ENCODE assay signal across 18 cellular contexts in the genomic region with DNA sequence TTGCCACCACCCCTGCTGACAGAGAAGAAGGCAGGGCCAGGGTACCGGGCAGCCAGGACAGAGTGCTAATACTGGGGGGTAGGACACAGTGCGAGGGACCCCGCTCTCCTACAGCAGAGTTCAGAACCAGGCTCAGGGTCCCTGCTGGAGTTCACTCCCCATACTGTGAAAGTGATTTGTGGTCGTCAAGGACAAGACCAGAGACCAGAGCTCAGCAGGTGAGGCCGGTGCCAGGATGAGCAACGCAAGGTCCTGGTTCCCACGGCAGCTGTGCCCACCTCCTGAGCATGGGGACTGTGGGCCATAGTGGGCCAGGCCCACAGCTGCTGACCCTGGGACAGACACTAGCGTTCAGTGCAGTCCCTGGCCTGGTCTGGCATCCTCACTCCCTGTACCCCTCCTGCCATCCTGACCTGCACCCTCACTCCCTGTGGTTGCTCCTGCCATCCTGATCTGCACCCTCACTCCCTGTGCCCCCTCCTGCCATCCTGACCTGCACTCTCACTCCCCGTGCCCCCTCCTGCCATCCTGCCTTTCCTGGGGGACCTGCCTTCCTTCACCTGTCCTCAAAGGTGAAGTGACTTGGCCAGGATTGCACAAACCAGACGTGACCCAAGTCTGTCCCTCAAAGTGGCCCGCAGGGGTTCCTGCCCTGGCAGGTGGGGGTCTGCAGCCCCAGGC. TPM values are rescaled to one million over a fixed set of nuclear protein-coding genes. Genes with fewer than 3 reads are reported as not detected.
A peak's percentile ranks its signal among the peaks of the same experiment; 100 is the strongest.
DNase-seq lines count a peak whose midpoint lies in the region; ATAC-seq, FAIRE-seq and TF ChIP-seq lines count a peak whose summit lies in the region.
"Had no signal": no experiment of that assay in that cellular context is flagged by ENCODE, and none has a peak within 500 bp of the region (broad histone marks: within the 10 kb centered on the region; RNA-seq: fewer than 3 reads in every experiment).

No MANE protein-coding gene starts in this region.

- POLR2A ChIA-PET in activated CD8-positive, alpha-beta T cell treated with anti-CD3 and anti-CD28 coated beads, Interleukin-2, amount 10 ng/mL, durations not matched to agents 7 days and 5 days (lab: Charles Lee), result interaction anchor here (0.9 kb wide), 1 partner anchor 75 kb away, joined by 3 read pairs; no protein-coding TSS in a partner anchor
- POLR2A ChIA-PET in activated CD8-positive, alpha-beta T cell treated with anti-CD3 and anti-CD28 coated beads for 36 hours (lab: Charles Lee), result interaction anchor here (2.3 to 19.2 kb wide), 3 partner anchors 6 to 30 kb away, joined by 8 to 166 read pairs (median 166); partner anchors contain the start of gene PTTG1IP
- POLR2A ChIA-PET in Panc1 (lab: Charles Lee), result no interaction called here

- H3K36me3 Mint-ChIP-seq in activated CD8-positive, alpha-beta T cell treated with anti-CD3 and anti-CD28 coated beads, Interleukin-2, amount 10 ng/mL, durations not matched to agents 7 days and 5 days (ENCODE audit: low read depth), result peaks cover 40% of the 10 kb centered on the region
- H3K36me3 Mint-ChIP-seq in activated CD8-positive, alpha-beta T cell treated with anti-CD3 and anti-CD28 coated beads for 36 hours (ENCODE audit: low read depth), result peaks cover 21% of the 10 kb centered on the region
- peaks cover 4 to 13% (median 8%) of the 10 kb centered on the region in 3 donors for H3K36me3 Mint-ChIP-seq in immature natural killer cell
- peaks cover 94% of the 10 kb centered on the region for H3K36me3 Mint-ChIP-seq in stimulated activated effector memory CD8-positive, alpha-beta T cell treated with anti-CD3 and anti-CD28 coated beads, Interleukin-12 subunit alpha, Interleukin-12 subunit beta, amount 100 ng/mL, for 72 hours
- H3K36me3 Mint-ChIP-seq: IgD-negative memory B cell had no signal

- H3K4me3 ChIP-seq in Panc1 (ENCODE audit: low read depth in 2 of 2, low read length in 2 of 2), result no peak overlapping the region
- no peak overlapping the region for H3K4me3 ChIP-seq in MG63
- H3K4me3 ChIP-seq: SJCRH30 had no signal

- H3K27me3 Mint-ChIP-seq in activated CD8-positive, alpha-beta T cell treated with anti-CD3 and anti-CD28 coated beads, Interleukin-2, amount 10 ng/mL, durations not matched to agents 7 days and 5 days (ENCODE audit: low read depth), result no peaks in the 10 kb centered on the region
- no peaks in the 10 kb centered on the region for H3K27me3 Mint-ChIP-seq in activated CD8-positive, alpha-beta T cell treated with anti-CD3 and anti-CD28 coated beads for 36 hours
- peaks cover 10 to 20% (median 16%) of the 10 kb centered on the region in 3 donors for H3K27me3 Mint-ChIP-seq in immature natural killer cell (ENCODE audit: low read depth in 3 of 3)
- H3K27me3 Mint-ChIP-seq: IgD-negative memory B cell had no signal

- CTCF ChIA-PET in activated CD8-positive, alpha-beta T cell treated with anti-CD3 and anti-CD28 coated beads, Interleukin-2, amount 10 ng/mL, durations not matched to agents 7 days and 5 days (lab: Charles Lee), result interaction anchor here (0.6 kb wide), 1 partner anchor 12 kb away, joined by 3 read pairs; no protein-coding TSS in a partner anchor
- CTCF ChIA-PET in activated CD8-positive, alpha-beta T cell treated with anti-CD3 and anti-CD28 coated beads for 36 hours (lab: Charles Lee), result interaction anchor here (0.8 kb wide), 1 partner anchor 25 kb away, joined by 3 read pairs; no protein-coding TSS in a partner anchor
- CTCF ChIA-PET in Panc1 (lab: Charles Lee), result no interaction called here

- H3K9me3 ChIP-seq in Panc1 (ENCODE audit: control insufficient read depth, insufficient read depth, low read depth, low read length) (no peaks in the 10 kb centered on the region), MG63 (no peaks in the 10 kb centered on the region)
- H3K9me3 ChIP-seq: SJCRH30 had no signal

- no peaks in the 10 kb centered on the region for H3K27me3 ChIP-seq in Panc1 (ENCODE audit: control insufficient read depth, insufficient read depth, low read length)
- H3K27me3 ChIP-seq in MG63, result no peaks in the 10 kb centered on the region
- H3K27me3 ChIP-seq: SJCRH30 had no signal

- intact Hi-C loops in activated CD8-positive, alpha-beta T cell treated with anti-CD3 and anti-CD28 coated beads for 36 hours (cut with micrococcal nuclease), result no loop called here
- intact Hi-C loops in Panc1 (cut with micrococcal nuclease; ENCODE audit: unreplicated experiment), result no loop called here

- no peaks in the 10 kb centered on the region for H3K4me1 ChIP-seq in Panc1 (ENCODE audit: control insufficient read depth, insufficient read depth, low read length)

- H3K27ac ChIP-seq in Panc1 (ENCODE audit: low read length), result no peak overlapping the region
- H3K27ac ChIP-seq: 22Rv1, SJCRH30 had no signal

- H3K9me3 Mint-ChIP-seq in activated CD8-positive, alpha-beta T cell treated with anti-CD3 and anti-CD28 coated beads, Interleukin-2, amount 10 ng/mL, durations not matched to agents 7 days and 5 days (ENCODE audit: insufficient read depth), result no peaks in the 10 kb centered on the region
- H3K9me3 Mint-ChIP-seq in activated CD8-positive, alpha-beta T cell treated with anti-CD3 and anti-CD28 coated beads for 36 hours, result no peaks in the 10 kb centered on the region
- H3K9me3 Mint-ChIP-seq in immature natural killer cell, result no peaks in the 10 kb centered on the region
- no peaks in the 10 kb centered on the region for H3K9me3 Mint-ChIP-seq in stimulated activated effector memory CD8-positive, alpha-beta T cell treated with anti-CD3 and anti-CD28 coated beads, Interleukin-12 subunit alpha, Interleukin-12 subunit beta, amount 100 ng/mL, for 72 hours
- H3K9me3 Mint-ChIP-seq: IgD-negative memory B cell had no signal

- ATAC-seq in activated CD8-positive, alpha-beta T cell treated with anti-CD3 and anti-CD28 coated beads, Interleukin-2, amount 10 ng/mL, durations not matched to agents 7 days and 5 days, result no peak
- ATAC-seq in activated CD8-positive, alpha-beta T cell treated with anti-CD3 and anti-CD28 coated beads for 36 hours, result no peak
- ATAC-seq in Panc1 (0 out of 2 replicates have a peak, but pooled peaks have one; percentile 19), GM18873 (IDR thresholded peaks at IDR 0.05; ENCODE audit: low FRiP score, unreplicated experiment) (no peak)
- no peak for ATAC-seq in stimulated activated effector memory CD8-positive, alpha-beta T cell treated with anti-CD3 and anti-CD28 coated beads, Interleukin-12 subunit alpha, Interleukin-12 subunit beta, amount 100 ng/mL, for 72 hours

- no peak overlapping the region for H3K4me3 Mint-ChIP-seq in activated CD8-positive, alpha-beta T cell treated with anti-CD3 and anti-CD28 coated beads, Interleukin-2, amount 10 ng/mL, durations not matched to agents 7 days and 5 days
- H3K4me3 Mint-ChIP-seq in activated CD8-positive, alpha-beta T cell treated with anti-CD3 and anti-CD28 coated beads for 36 hours, result no peak overlapping the region
- H3K4me3 Mint-ChIP-seq in immature natural killer cell, result no peak overlapping the region
- H3K4me3 Mint-ChIP-seq in stimulated activated effector memory CD8-positive, alpha-beta T cell treated with anti-CD3 and anti-CD28 coated beads, Interleukin-12 subunit alpha, Interleukin-12 subunit beta, amount 100 ng/mL, for 72 hours, result peak overlapping the region; percentile 5
- H3K4me3 Mint-ChIP-seq: IgD-negative memory B cell had no signal

- no peak for TF ChIP-seq CTCF in activated CD8-positive, alpha-beta T cell treated with anti-CD3 and anti-CD28 coated beads for 36 hours (IDR thresholded peaks at IDR 0.05)
- TF ChIP-seq CTCF in Panc1 (IDR thresholded peaks at IDR 0.05), result no peak
- TF ChIP-seq CTCF in D721Med (IDR thresholded peaks at IDR 0.05; ENCODE audit: insufficient read depth, missing control alignments), result no peak

- FAIRE-seq in D721Med (lab: Jason Lieb, UNC), result no peak
- FAIRE-seq: GM19239 had no signal

- DNase-seq in activated CD8-positive, alpha-beta T cell treated with anti-CD3 and anti-CD28 coated beads, Interleukin-2, amount 10 ng/mL, durations not matched to agents 7 days and 5 days, result no peak
- no peak for DNase-seq in activated CD8-positive, alpha-beta T cell treated with anti-CD3 and anti-CD28 coated beads for 36 hours
- DNase-seq in Panc1 (ENCODE audit: low read depth, low spot score), result no peak
- no peak for DNase-seq in immature natural killer cell
- no peak for DNase-seq in stimulated activated effector memory CD8-positive, alpha-beta T cell treated with anti-CD3 and anti-CD28 coated beads, Interleukin-12 subunit alpha, Interleukin-12 subunit beta, amount 100 ng/mL, for 72 hours (ENCODE audit: low spot score in 2 of 2)
- DNase-seq in D721Med (ENCODE audit: insufficient read length, low spot score), result no peak
- no peak for DNase-seq in MG63
- DNase-seq: C1 segment of cervical spinal cord, COR-L47, NCI-H1436 treated with DMSO at 0.1 percent for 48 hours, NCI-H2081, NCI-H510A treated with DMSO at 0.1 percent for 48 hours, SJCRH30 had no signal

- no TSS peak for BruUV-seq in Panc1 (replicated peaks; lab: Mats Ljungman, UMichigan)

- in situ Hi-C loops in Panc1 (cut with HindIII; ENCODE audit: low pct_unique_long_range_greater_than_20kb, low sequenced_read_pairs), result no loop called here

- H3K4me1 Mint-ChIP-seq in activated CD8-positive, alpha-beta T cell treated with anti-CD3 and anti-CD28 coated beads, Interleukin-2, amount 10 ng/mL, durations not matched to agents 7 days and 5 days (ENCODE audit: low read depth), result peaks cover 14% of the 10 kb centered on the region
- peaks cover 2% of the 10 kb centered on the region for H3K4me1 Mint-ChIP-seq in activated CD8-positive, alpha-beta T cell treated with anti-CD3 and anti-CD28 coated beads for 36 hours (ENCODE audit: low read depth)
- H3K4me1 Mint-ChIP-seq in immature natural killer cell, result peaks cover 23 to 24% of the 10 kb centered on the region in 2 donors
- peaks cover 29% of the 10 kb centered on the region for H3K4me1 Mint-ChIP-seq in stimulated activated effector memory CD8-positive, alpha-beta T cell treated with anti-CD3 and anti-CD28 coated beads, Interleukin-12 subunit alpha, Interleukin-12 subunit beta, amount 100 ng/mL, for 72 hours

- H3K36me3 ChIP-seq in Panc1 (ENCODE audit: control insufficient read depth, insufficient read depth, low read length) (no peaks in the 10 kb centered on the region), MG63 (no peaks in the 10 kb centered on the region)
- H3K36me3 ChIP-seq: SJCRH30 had no signal

- peak overlapping the region; percentile 74 for H3K27ac Mint-ChIP-seq in activated CD8-positive, alpha-beta T cell treated with anti-CD3 and anti-CD28 coated beads, Interleukin-2, amount 10 ng/mL, durations not matched to agents 7 days and 5 days
- H3K27ac Mint-ChIP-seq in activated CD8-positive, alpha-beta T cell treated with anti-CD3 and anti-CD28 coated beads for 36 hours, result no peak overlapping the region
- H3K27ac Mint-ChIP-seq in immature natural killer cell, result peak overlapping the region in 4 of 6 donors; percentile 16 to 64 (median 52)
- H3K27ac Mint-ChIP-seq in stimulated activated effector memory CD8-positive, alpha-beta T cell treated with anti-CD3 and anti-CD28 coated beads, Interleukin-12 subunit alpha, Interleukin-12 subunit beta, amount 100 ng/mL, for 72 hours, result peak overlapping the region; percentile 85

RNA-seq across cellular contexts. Expression of gene PTTG1IP, which starts 13.8 kb away (rescaled TPM):
- 10 to 100 TPM; 54.9 to 55.2 TPM for total RNA-seq in activated CD8-positive, alpha-beta T cell treated with anti-CD3 and anti-CD28 coated beads, Interleukin-2, amount 10 ng/mL, durations not matched to agents 7 days and 5 days
- 10 to 100 TPM; 60.7 to 61.8 TPM for total RNA-seq in activated CD8-positive, alpha-beta T cell treated with anti-CD3 and anti-CD28 coated beads for 36 hours
- 226 TPM for total RNA-seq in Panc1 (2021; ENCODE audit: unreplicated experiment)
- 169 TPM for polyA plus RNA-seq in Panc1 (2012; ENCODE audit: insufficient read length)
- polyA plus RNA-seq in immature natural killer cell, result 100 to 1,000 TPM in 1 of 3 donors, 10 to 100 TPM in 2; 67.7 to 103 (median 92.9) TPM
- total RNA-seq in MG63 (2014; rRNA removed; shearing (Covaris generic); ENCODE audit: low replicate concordance), result 396 and 445 TPM in 2 replicates

RNA-seq across cellular contexts. Expression of gene ITGB2, which starts 33.4 kb away (rescaled TPM):
- 100 to 1,000 TPM; 503 to 530 TPM for total RNA-seq in activated CD8-positive, alpha-beta T cell treated with anti-CD3 and anti-CD28 coated beads, Interleukin-2, amount 10 ng/mL, durations not matched to agents 7 days and 5 days
- total RNA-seq in activated CD8-positive, alpha-beta T cell treated with anti-CD3 and anti-CD28 coated beads for 36 hours, result 100 to 1,000 TPM; 340 to 343 TPM
- 3.0 TPM for total RNA-seq in Panc1 (2021; ENCODE audit: unreplicated experiment)
- polyA plus RNA-seq in Panc1 (2012; ENCODE audit: insufficient read length), result 3.4 TPM
- polyA plus RNA-seq in immature natural killer cell, result 1,000 to 10,000 TPM; 1,416 to 2,161 (median 1,452) TPM
- total RNA-seq in MG63 (2014; rRNA removed; shearing (Covaris generic); ENCODE audit: low replicate concordance), result 4.3 and 12.9 TPM in 2 replicates
- total RNA-seq: RPMI7951 had no signal

RNA-seq across cellular contexts. Expression of gene SLX9, which starts 52.6 kb away (rescaled TPM):
- total RNA-seq in activated CD8-positive, alpha-beta T cell treated with anti-CD3 and anti-CD28 coated beads, Interleukin-2, amount 10 ng/mL, durations not matched to agents 7 days and 5 days, result 10 to 100 TPM; 56.6 to 60.4 TPM
- total RNA-seq in activated CD8-positive, alpha-beta T cell treated with anti-CD3 and anti-CD28 coated beads for 36 hours, result 10 to 100 TPM; 76.0 to 76.5 TPM
- 50.9 TPM for total RNA-seq in Panc1 (2021; ENCODE audit: unreplicated experiment)
- 59.8 TPM for polyA plus RNA-seq in Panc1 (2012; ENCODE audit: insufficient read length)
- polyA plus RNA-seq in immature natural killer cell, result 10 to 100 TPM in 2 of 3 donors, 1 to 10 TPM in 1; 7.1 to 12.4 (median 11.3) TPM
- 27.8 and 55.6 TPM in 2 replicates for total RNA-seq in MG63 (2014; rRNA removed; shearing (Covaris generic); ENCODE audit: low replicate concordance)

Comparison
In these comparisons a context has a peak if more than half of its experiments do, and no peak if none do; other contexts are left out.
1. RNA of gene ITGB2, which starts 33.4 kb away (total RNA-seq): 503 to 530 TPM in activated CD8-positive, alpha-beta T cell treated with anti-CD3 and anti-CD28 coated beads, Interleukin-2, amount 10 ng/mL, durations not matched to agents 7 days and 5 days and 340 to 343 TPM in activated CD8-positive, alpha-beta T cell treated with anti-CD3 and anti-CD28 coated beads for 36 hours; 4.3 to 12.9 TPM in MG63 and 3.0 TPM in Panc1 (single experiment); every median in the first group is over 10 times any median in the second.